Comparison of ENCODE assay signal across 1 cellular context in genomic region chr9:114164191-114164794, GRCh38.
TF ChIP-seq lines count a peak whose summit lies in the region.

No MANE protein-coding gene starts in this region.

TF ChIP-seq in liver, 16 proteins besides CTCF, POLR2A, EP300 and RAD21 (continued from another document):
- TF ChIP-seq ZBTB33 (IDR thresholded peaks at IDR 0.05) (no peak), REST (IDR thresholded peaks at IDR 0.05) (no peak), RXRA (IDR thresholded peaks at IDR 0.05) (no peak), GABPA (IDR thresholded peaks at IDR 0.05 in 1 of 2, conservative IDR thresholded peaks at IDR 0.05 in 1 of 2) (no peak)
